In the genomic region with DNA sequence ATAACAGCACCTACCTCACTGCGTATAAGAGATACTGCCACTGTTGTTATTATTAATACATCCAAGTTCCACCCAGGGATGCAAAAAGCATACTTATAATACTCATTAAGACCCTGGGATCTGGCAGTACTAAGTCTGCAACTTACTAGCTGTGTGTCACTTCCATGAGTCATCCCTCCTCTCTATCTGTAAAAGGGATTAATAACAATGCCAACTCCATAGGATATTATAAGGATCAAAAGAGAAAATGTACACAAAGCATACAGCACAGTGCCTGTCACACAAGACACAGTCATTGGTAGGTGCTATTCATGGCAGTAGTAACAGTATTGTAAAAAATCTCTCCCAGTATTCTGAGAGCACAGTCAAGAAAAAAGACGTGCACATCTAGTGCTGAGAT, we compare ENCODE assay signal across 19 cellular contexts.
DNase-seq lines count a peak whose midpoint lies in the region; ATAC-seq, FAIRE-seq and TF ChIP-seq lines count a peak whose summit lies in the region.
"Had no signal": no experiment of that assay in that cellular context is flagged by ENCODE, and none has a peak within 500 bp of the region (broad histone marks: within the 10 kb centered on the region; RNA-seq: fewer than 3 reads in every experiment).

No MANE protein-coding gene starts in this region.

- peaks cover 7% of the 10 kb centered on the region for H3K27me3 Mint-ChIP-seq in nephron progenitor cell (ENCODE audit: low read depth, poor library complexity)

- H4K20me1 ChIP-seq in PC-3 (ENCODE audit: low read length): no peaks in the 10 kb centered on the region

- H2AFZ ChIP-seq in PC-3 (ENCODE audit: low read length): no peak overlapping the region
- H2AFZ ChIP-seq: GM23338 had no signal

- H3K27ac ChIP-seq in PC-3 (ENCODE audit: low read length): peak overlapping the region; percentile 56

- no peaks in the 10 kb centered on the region for H3K9me3 ChIP-seq in PC-3 (ENCODE audit: low read length)

- H3K4me3 Mint-ChIP-seq in nephron progenitor cell: no peak overlapping the region
- H3K4me3 Mint-ChIP-seq: CD14-positive monocyte, GM23338 had no signal

- H3K9me2 ChIP-seq in PC-3 (replicated peaks; ENCODE audit: low read length): no peaks in the 10 kb centered on the region

- H3K27ac Mint-ChIP-seq in nephron progenitor cell: peak overlapping the region; percentile 71
- H3K27ac Mint-ChIP-seq: GM23338 had no signal

- H3K36me3 ChIP-seq in PC-3 (ENCODE audit: low read depth, low read length): no peaks in the 10 kb centered on the region

- TF ChIP-seq CTCF in PC-3 (conservative IDR thresholded peaks at IDR 0.05; ENCODE audit: low read depth, low read length) (no peak), nephron progenitor cell (IDR thresholded peaks at IDR 0.05) (no peak)

- H3K79me2 ChIP-seq in PC-3 (ENCODE audit: low read length): no peaks in the 10 kb centered on the region

- no peaks in the 10 kb centered on the region for H3K27me3 ChIP-seq in PC-3 (ENCODE audit: low read length)

- CTCF ChIA-PET in PC-3 (lab: Charles Lee): interaction anchor here (0.6 to 0.9 kb wide), 2 partner anchors 210 to 214 kb away, joined by 4 to 10 read pairs; no protein-coding TSS in a partner anchor

- POLR2A ChIA-PET in PC-3 (lab: Charles Lee; ENCODE audit: unreplicated experiment): no interaction called here

- no peak overlapping the region for H3K4me3 ChIP-seq in PC-3 (ENCODE audit: low read length)
- H3K4me3 ChIP-seq: GM23338 had no signal

- DNase-seq in Daoy (ENCODE audit: low read depth): peak; percentile 29
- peak; percentile 67 for DNase-seq in PC-3
- DNase-seq in nephron progenitor cell: no peak
- no peak for DNase-seq in islet precursor cell
- DNase-seq in frontal cortex (ENCODE audit: low spot score in 2 of 2): no peak
- DNase-seq in HTR-8/SVneo (ENCODE audit: insufficient read length, low spot score): no peak
- DNase-seq: AML-193, DMS 273 treated with DMSO at 0.1 percent for 48 hours, EL, KBM-7, NCI-H1436 treated with DMSO at 0.1 percent for 48 hours, NCI-H2081, NCI-H524, SHP77 treated with DMSO at 0.1 percent for 48 hours had no signal

- H3K9ac ChIP-seq in PC-3 (ENCODE audit: low read length): no peak overlapping the region

- H3K4me1 ChIP-seq in PC-3 (ENCODE audit: insufficient read depth, low read length): peaks cover 30% of the 10 kb centered on the region

- H3K4me2 ChIP-seq in PC-3 (ENCODE audit: low read length): peak overlapping the region; percentile 50
- H3K4me2 ChIP-seq: GM23338 had no signal

- BruUV-seq in PC-3 (replicated peaks; lab: Mats Ljungman, UMichigan): no TSS peak

- FAIRE-seq in frontal cortex (lab: Jason Lieb, UNC) (no peak), HTR-8/SVneo (lab: Jason Lieb, UNC) (no peak)
- FAIRE-seq: RCC 7860 had no signal

- ATAC-seq in PC-3 (peak; percentile 75), esophagus mucosa (peak; percentile 75), HG02623 (IDR thresholded peaks at IDR 0.05; ENCODE audit: unreplicated experiment) (no peak)
- ATAC-seq: GM23338 had no signal

- no peaks in the 10 kb centered on the region for H3K36me3 Mint-ChIP-seq in nephron progenitor cell (ENCODE audit: low read depth)
- H3K36me3 Mint-ChIP-seq: CD14-positive monocyte had no signal

- no peaks in the 10 kb centered on the region for H3F3A ChIP-seq in PC-3 (ENCODE audit: low read length, unreplicated experiment)

- intact Hi-C loops in PC-3 (cut with micrococcal nuclease): loop anchor here (1.0 to 5.0 kb wide), 5 partner anchors 136 to 473 kb away; no protein-coding TSS in a partner anchor

- no peaks in the 10 kb centered on the region for H3K9me3 Mint-ChIP-seq in nephron progenitor cell
- H3K9me3 Mint-ChIP-seq: GM23338 had no signal

- peaks cover 78% of the 10 kb centered on the region for H3K4me1 Mint-ChIP-seq in nephron progenitor cell

Comparison
In these comparisons a context has a peak if more than half of its experiments do, and no peak if none do; other contexts are left out.
1. DNase-seq: peak in Daoy (single experiment) and PC-3 (single experiment); none in nephron progenitor cell (single experiment), islet precursor cell (single experiment), frontal cortex (0 of 2) and HTR-8/SVneo (single experiment).